Comparison of ENCODE assay signal across 8 cellular contexts in genomic region chr15:39583586-39584265, GRCh38. TPM values are rescaled to one million over a fixed set of nuclear protein-coding genes. Genes with fewer than 3 reads are reported as not detected.
A peak's percentile ranks its signal among the peaks of the same experiment; 100 is the strongest.
DNase-seq lines count a peak whose midpoint lies in the region; TF ChIP-seq lines count a peak whose summit lies in the region.

No MANE protein-coding gene starts in this region.

- H3K36me3 ChIP-seq in HEK293 (ENCODE audit: control insufficient read depth in 2 of 2, insufficient read depth in 1 of 2, low read length in 2 of 2) = peaks cover 0 to 9% of the 10 kb centered on the region in 2 experiments; a peak in 1 of 3 replicates

- H3K4me3 Mint-ChIP-seq in mesothelial cell of epicardium = peak overlapping the region; percentile 81

- no peak overlapping the region for H3K27ac ChIP-seq in HEK293 (ENCODE audit: extremely low read depth, low read depth, low read length)

- H3K4me1 Mint-ChIP-seq in mesothelial cell of epicardium = peaks cover 38% of the 10 kb centered on the region

- H3K27ac Mint-ChIP-seq in mesothelial cell of epicardium = no peak overlapping the region

- no peaks in the 10 kb centered on the region for H3K4me1 ChIP-seq in HEK293 (ENCODE audit: control insufficient read depth, insufficient read depth, low read length)

- in situ Hi-C loops in ACHN (cut with HindIII; ENCODE audit: low pct_ligation_motif_present, low pct_unique_long_range_greater_than_20kb, low sequenced_read_pairs) = no loop called here

- H3K27me3 Mint-ChIP-seq in mesothelial cell of epicardium (ENCODE audit: low read depth) = no peaks in the 10 kb centered on the region

- H3K9me3 ChIP-seq in HEK293 (ENCODE audit: control insufficient read depth, insufficient read depth, low read depth, low read length) = no peaks in the 10 kb centered on the region

- DNase-seq in ACHN (peak; percentile 59), astrocyte of the hippocampus (ENCODE audit: low read depth, low spot score) (peak; percentile 66), mesothelial cell of epicardium (ENCODE audit: low spot score in 2 of 2, unreplicated experiment in 2 of 2) (no peak), NCI-H1092 treated with DMSO at 0.1 percent for 48 hours (lab: John Stamatoyannopoulos, UW) (no peak), NCI-H1417 treated with DMSO at 0.1 percent for 48 hours (lab: John Stamatoyannopoulos, UW) (no peak), cerebellum (ENCODE audit: low spot score) (no peak)
- DNase-seq in NK-92 treated with Interleukin-12 subunit alpha and Interleukin-12 subunit beta, amount 100 ng/mL, for 24 hours (lab: John Stamatoyannopoulos, UW) = no peak

- no peak overlapping the region for H3K4me3 ChIP-seq in HEK293 (ENCODE audit: low read depth, low read length)

- CTCF ChIA-PET in HEK293 (lab: Yijun Ruan, JAX) = interaction anchor here (0.9 to 1.4 kb wide), 2 partner anchors 101 to 431 kb away, joined by 3 read pairs; no protein-coding TSS in a partner anchor

- H3K9me3 Mint-ChIP-seq in mesothelial cell of epicardium = no peaks in the 10 kb centered on the region

- H3K36me3 Mint-ChIP-seq in mesothelial cell of epicardium = peaks cover 33% of the 10 kb centered on the region

- TF ChIP-seq CTCF in HEK293 (tag by site-specific recombination; IDR thresholded peaks at IDR 0.05) (no peak), mesothelial cell of epicardium (IDR thresholded peaks at IDR 0.05; ENCODE audit: unreplicated experiment) (peak; percentile 7)

- POLR2A ChIA-PET in HEK293 (lab: Yijun Ruan, JAX) = no interaction called here

TF ChIP-seq in HEK293, 187 proteins besides CTCF, POLR2A, EP300 and RAD21:
- TF ChIP-seq PRDM10 (tag by site-specific recombination; IDR thresholded peaks at IDR 0.05) (no peak), ZNF654 (tag by site-specific recombination; IDR thresholded peaks at IDR 0.05; ENCODE audit: low read depth) (0 out of 2 replicates have a peak, but pooled peaks have one; percentile 3), ZBTB1 (tag by site-specific recombination; IDR thresholded peaks at IDR 0.05) (no peak)

RNA-seq across cellular contexts. Expression of gene THBS1, which starts 2.8 kb away (rescaled TPM):
- 332 to 367 TPM (median 337 TPM) in 3 replicates for total RNA-seq in mesothelial cell of epicardium
- 58.4 TPM for total RNA-seq in cerebellum

Comparison
In these comparisons a context has a peak if more than half of its experiments do, and no peak if none do; other contexts are left out.
1. DNase-seq: peak in ACHN (single experiment) and astrocyte of the hippocampus (single experiment); none in mesothelial cell of epicardium (0 of 2), NCI-H1092 treated with DMSO at 0.1 percent for 48 hours (single experiment), NK-92 treated with Interleukin-12 subunit alpha and Interleukin-12 subunit beta, amount 100 ng/mL, for 24 hours (single experiment), NCI-H1417 treated with DMSO at 0.1 percent for 48 hours (single experiment) and cerebellum (single experiment).